ENCODE assay signal across 26 cellular contexts in the genomic region with DNA sequence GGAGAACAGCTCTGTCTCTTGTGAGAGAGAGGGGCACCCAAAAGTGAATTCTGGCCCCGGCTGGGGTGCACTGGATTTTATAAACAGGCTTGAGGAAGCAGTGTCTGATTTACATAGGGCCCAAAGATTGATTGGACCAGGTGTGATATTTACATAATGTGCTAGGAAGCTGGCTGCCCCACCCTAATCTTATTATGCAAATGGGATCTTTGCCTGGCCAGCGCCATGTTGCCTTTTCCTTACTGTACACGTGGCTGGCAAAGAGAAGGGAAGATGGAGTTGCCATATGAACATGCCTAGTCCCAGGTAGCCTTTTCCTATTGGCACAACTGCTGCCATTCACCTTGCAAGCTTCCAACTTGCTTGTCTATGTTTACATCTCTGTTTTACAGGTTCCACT. TPM values are rescaled to one million over a fixed set of nuclear protein-coding genes. Genes with fewer than 3 reads are reported as not detected.
DNase-seq lines count a peak whose midpoint lies in the region; ATAC-seq, FAIRE-seq and TF ChIP-seq lines count a peak whose summit lies in the region.
"Had no signal": no experiment of that assay in that cellular context is flagged by ENCODE, and none has a peak within 500 bp of the region (broad histone marks: within the 10 kb centered on the region; RNA-seq: fewer than 3 reads in every experiment).

No MANE protein-coding gene starts in this region.

- H4K20me1 ChIP-seq in K562 (replicated peaks; ENCODE audit: control insufficient read depth, insufficient read depth, low read length), result no peaks in the 10 kb centered on the region

- TF ChIP-seq CTCF in K562 (IDR thresholded peaks at IDR 0.05 in 2 of 3, conservative IDR thresholded peaks at IDR 0.05 in 1 of 3; ENCODE audit: insufficient read depth in 2 of 3, low read depth in 1 of 3, low read length in 3 of 3), result no peak

- TF ChIP-seq EP300 in K562 (IDR thresholded peaks at IDR 0.05; ENCODE audit: low read length), result no peak

- H3K27me3 ChIP-seq in K562 (ENCODE audit: control insufficient read depth in 2 of 2, insufficient read depth in 2 of 2, low read length in 2 of 2), result no peaks in the 10 kb centered on the region

- no peaks in the 10 kb centered on the region for H3K36me3 ChIP-seq in K562 (ENCODE audit: control insufficient read depth, insufficient read depth, low read length)
- H3K36me3 ChIP-seq: HAP-1 had no signal

- in situ Hi-C loops in K562 (cut with MboI), result no loop called here

- H3K4me2 ChIP-seq in K562 (ENCODE audit: insufficient read depth, low read length), result peak overlapping the region; percentile 36; the same call in 1 of the 2 replicates
- H3K4me2 ChIP-seq: A549 had no signal

- no peaks in the 10 kb centered on the region for H3K79me2 ChIP-seq in K562 (ENCODE audit: control insufficient read depth, insufficient read depth, low read length)

- TF ChIP-seq POLR2A in K562 (conservative IDR thresholded peaks at IDR 0.05), result no peak

- H2AFZ ChIP-seq in K562 (ENCODE audit: low read depth, low read length), result peak overlapping the region; percentile 69

- H3K27ac ChIP-seq in K562 (ENCODE audit: extremely low read depth, low read depth, low read length), result no peak overlapping the region; the same call in 2 of the 3 replicates
- H3K27ac ChIP-seq: A549 had no signal

- CTCF ChIA-PET in K562 (lab: Yijun Ruan, JAX; ENCODE audit: low intra/inter-chr PET ratio), result no interaction called here

- peak; percentile 71 for ATAC-seq in K562
- ATAC-seq in HG03039 (IDR thresholded peaks at IDR 0.05; ENCODE audit: unreplicated experiment), result no peak
- ATAC-seq: A549 had no signal

- FAIRE-seq in K562 (lab: Jason Lieb, UNC), result no peak
- FAIRE-seq: A549, GM12891, GM18507, H54 had no signal

- H3K4me3 ChIP-seq in K562, result no peak overlapping the region
- H3K4me3 ChIP-seq: A549, HAP-1 had no signal

- H3K9me3 ChIP-seq in K562 (replicated peaks; ENCODE audit: control insufficient read depth, insufficient read depth, low read depth, low read length), result no peaks in the 10 kb centered on the region
- H3K9me3 ChIP-seq: A549, HAP-1 had no signal

- POLR2A ChIA-PET in K562 (lab: Yijun Ruan, JAX), result no interaction called here

- peak; percentile 49 to 52 for DNase-seq in NCI-H526 (lab: John Stamatoyannopoulos, UW)
- DNase-seq in NCI-H526 treated with DMSO at 0.1 percent for 48 hours (lab: John Stamatoyannopoulos, UW), result no peak
- DNase-seq in NAMALWA (ENCODE audit: low spot score), result peak; percentile 7
- peak; percentile 1 for DNase-seq in NCI-H524 treated with DMSO at 0.1 percent for 48 hours (lab: John Stamatoyannopoulos, UW)
- DNase-seq in K562 (ENCODE audit: extremely low read depth in 1 of 4, low spot score in 3 of 4), result peak in 1 of 4 experiments; percentile 45
- no peak for DNase-seq in iPS-NIHi7 (ENCODE audit: extremely low spot score)
- no peak for DNase-seq in stimulated activated naive CD4-positive, alpha-beta T cell (lab: John Stamatoyannopoulos, UW)
- DNase-seq: 8988T; C1 segment of cervical spinal cord; Calu3; CD4-positive, alpha-beta memory T cell; COR-L47; DMS53; DMS79 treated with DMSO at 0.1 percent for 48 hours; GF-D8; GOT3; HFFc6 had no signal

- H3K9me1 ChIP-seq in K562 (ENCODE audit: control insufficient read depth, insufficient read depth, low read length), result no peaks in the 10 kb centered on the region

- no peak for TF ChIP-seq RAD21 in K562 (CRISPR knock-in tag; conservative IDR thresholded peaks at IDR 0.05 in 1 of 2, IDR thresholded peaks at IDR 0.05 in 1 of 2)

- intact Hi-C loops in K562 (cut with micrococcal nuclease), result loop anchor here (5.0 kb wide), 1 partner anchor 117 kb away; no protein-coding TSS in a partner anchor

- H3K4me1 ChIP-seq in K562 (replicated peaks in 1 of 2; ENCODE audit: control insufficient read depth in 2 of 2, insufficient read depth in 2 of 2, low read length in 2 of 2), result no peaks in the 10 kb centered on the region
- H3K4me1 ChIP-seq: A549, HAP-1 had no signal

- WGBS in K562 (ENCODE audit: insufficient coverage, low coverage, missing lambda C conversion rate), result 2% methylated on average over 3 of the region's 3 CpGs

- H3K9ac ChIP-seq in K562 (ENCODE audit: insufficient read depth in 1 of 2, low read depth in 2 of 2, low read length in 2 of 2), result no peak overlapping the region

- no TSS peak for BruUV-seq in K562 (replicated peaks; lab: Mats Ljungman, UMichigan)

TF ChIP-seq in K562, 482 proteins besides CTCF, POLR2A, EP300 and RAD21 (continues in another document):
- peak in 1 of 3 experiments; percentile 80 for TF ChIP-seq YY1 (IDR thresholded peaks at IDR 0.05; ENCODE audit: borderline replicate concordance in 1 of 3, control insufficient read depth in 1 of 3, extremely low read depth in 1 of 3, insufficient read depth in 3 of 3, insufficient read length in 1 of 3, insufficient replicate concordance in 2 of 3, low read depth in 1 of 3, low read length in 2 of 3)
- no peak for TF ChIP-seq ZNF79 (CRISPR knock-in tag; IDR thresholded peaks at IDR 0.05; ENCODE audit: low read depth)
- no peak for TF ChIP-seq POLR2G (IDR thresholded peaks at IDR 0.05; ENCODE audit: low read depth, low read length)
- TF ChIP-seq ZKSCAN3 (CRISPR knock-in tag; IDR thresholded peaks at IDR 0.05), result no peak
- TF ChIP-seq, protein P1, sequence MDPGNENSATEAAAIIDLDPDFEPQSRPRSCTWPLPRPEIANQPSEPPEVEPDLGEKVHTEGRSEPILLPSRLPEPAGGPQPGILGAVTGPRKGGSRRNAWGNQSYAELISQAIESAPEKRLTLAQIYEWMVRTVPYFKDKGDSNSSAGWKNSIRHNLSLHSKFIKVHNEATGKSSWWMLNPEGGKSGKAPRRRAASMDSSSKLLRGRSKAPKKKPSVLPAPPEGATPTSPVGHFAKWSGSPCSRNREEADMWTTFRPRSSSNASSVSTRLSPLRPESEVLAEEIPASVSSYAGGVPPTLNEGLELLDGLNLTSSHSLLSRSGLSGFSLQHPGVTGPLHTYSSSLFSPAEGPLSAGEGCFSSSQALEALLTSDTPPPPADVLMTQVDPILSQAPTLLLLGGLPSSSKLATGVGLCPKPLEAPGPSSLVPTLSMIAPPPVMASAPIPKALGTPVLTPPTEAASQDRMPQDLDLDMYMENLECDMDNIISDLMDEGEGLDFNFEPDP (CRISPR knock-in tag; IDR thresholded peaks at IDR 0.05), result no peak
- TF ChIP-seq, protein P2, sequence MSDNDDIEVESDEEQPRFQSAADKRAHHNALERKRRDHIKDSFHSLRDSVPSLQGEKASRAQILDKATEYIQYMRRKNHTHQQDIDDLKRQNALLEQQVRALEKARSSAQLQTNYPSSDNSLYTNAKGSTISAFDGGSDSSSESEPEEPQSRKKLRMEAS (CRISPR knock-in tag; IDR thresholded peaks at IDR 0.05), result peak; percentile 29; the same call in 1 of the 2 replicates
- TF ChIP-seq MAFK (IDR thresholded peaks at IDR 0.05; ENCODE audit: low read length), result no peak
- TF ChIP-seq, protein P3, sequence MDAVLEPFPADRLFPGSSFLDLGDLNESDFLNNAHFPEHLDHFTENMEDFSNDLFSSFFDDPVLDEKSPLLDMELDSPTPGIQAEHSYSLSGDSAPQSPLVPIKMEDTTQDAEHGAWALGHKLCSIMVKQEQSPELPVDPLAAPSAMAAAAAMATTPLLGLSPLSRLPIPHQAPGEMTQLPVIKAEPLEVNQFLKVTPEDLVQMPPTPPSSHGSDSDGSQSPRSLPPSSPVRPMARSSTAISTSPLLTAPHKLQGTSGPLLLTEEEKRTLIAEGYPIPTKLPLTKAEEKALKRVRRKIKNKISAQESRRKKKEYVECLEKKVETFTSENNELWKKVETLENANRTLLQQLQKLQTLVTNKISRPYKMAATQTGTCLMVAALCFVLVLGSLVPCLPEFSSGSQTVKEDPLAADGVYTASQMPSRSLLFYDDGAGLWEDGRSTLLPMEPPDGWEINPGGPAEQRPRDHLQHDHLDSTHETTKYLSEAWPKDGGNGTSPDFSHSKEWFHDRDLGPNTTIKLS (IDR thresholded peaks at IDR 0.05; ENCODE audit: borderline replicate concordance, low read depth), result peak; percentile 28; the same call in 1 of the 2 replicates

RNA-seq across cellular contexts. Expression of a gene that starts 29.0 kb away (rescaled TPM):
- not detected in 2 replicates for total RNA-seq in K562 (2011; cell fraction: chromatin; rRNA removed; ENCODE audit: low replicate concordance)
- total RNA-seq in K562 (2011; cell fraction: nucleolus; rRNA removed), result not detected in 2 replicates
- total RNA-seq in K562 (2011; cell fraction: nucleoplasm; rRNA removed), result not detected in 2 replicates
- not detected in 2 replicates for total RNA-seq in K562 (2014; rRNA removed)
- not detected in 2 replicates for total RNA-seq in K562 (2014; rRNA removed; fragmentation: Illumina TruSeq; extraction: Trizol)
- not detected in 2 replicates for total RNA-seq in K562 (2015; rRNA removed; fragmentation: Illumina TruSeq; extraction: Trizol)
- total RNA-seq in K562 (2021), result not detected in 2 replicates
- polyA plus RNA-seq in K562 (2011; rRNA removed), result not detected in 2 replicates
- not detected in 2 replicates for polyA plus RNA-seq in K562 (2011; cell fraction: cytosol; rRNA removed)
- polyA plus RNA-seq in K562 (2011; cell fraction: nucleus; rRNA removed), result not detected in 2 replicates
- polyA plus RNA-seq in K562 (2012), result 0.07 and 0.50 TPM in 2 replicates
- not detected in 2 replicates for polyA plus RNA-seq in K562 (2014; fragmentation: Illumina TruSeq; extraction: Trizol)
- polyA plus RNA-seq in K562 (2014; fragmentation: Nextera tagmentation; extraction: Ambion mirVana), result under 1 TPM; 0.04 to 0.13 TPM
- polyA plus RNA-seq in K562 (2014; rRNA removed), result not detected in 2 replicates
- polyA minus RNA-seq in K562 (2011; rRNA and poly(A)+ RNA removed), result not detected in 2 replicates
- polyA minus RNA-seq in K562 (2011; cell fraction: cytosol; rRNA and poly(A)+ RNA removed), result not detected in 2 replicates
- 0.40 TPM in 1 of 2 replicates, not detected in the other for polyA minus RNA-seq in K562 (2011; cell fraction: nucleus; rRNA and poly(A)+ RNA removed)
- total RNA-seq: Calu3; CD4-positive, alpha-beta memory T cell; Daoy; G401; HFFc6 had no signal
- polyA plus RNA-seq: A549; BJ; CD4-positive, alpha-beta memory T cell had no signal

RNA-seq across cellular contexts. Expression of a gene that starts 39.3 kb away (rescaled TPM):
- total RNA-seq in K562 (2011; cell fraction: chromatin; rRNA removed; ENCODE audit: low replicate concordance), result not detected in 2 replicates
- total RNA-seq in K562 (2011; cell fraction: nucleolus; rRNA removed), result not detected in 2 replicates
- not detected in 2 replicates for total RNA-seq in K562 (2011; cell fraction: nucleoplasm; rRNA removed)
- total RNA-seq in K562 (2014; rRNA removed) (not detected in 2 replicates), K562 (2014; rRNA removed; fragmentation: Illumina TruSeq; extraction: Trizol) (0.16 TPM in 1 of 2 replicates, not detected in the other), K562 (2015; rRNA removed; fragmentation: Illumina TruSeq; extraction: Trizol) (not detected in 2 replicates), K562 (2021) (0.18 TPM in 1 of 2 replicates, not detected in the other)
- polyA plus RNA-seq in K562 (2011; rRNA removed) (0.05 TPM in 1 of 2 replicates, not detected in the other), K562 (2014; fragmentation: Illumina TruSeq; extraction: Trizol) (not detected in 2 replicates), K562 (2014; fragmentation: Nextera tagmentation; extraction: Ambion mirVana) (under 1 TPM; 0.17 to 0.29 TPM), K562 (2014; rRNA removed) (not detected in 2 replicates)
- polyA plus RNA-seq in K562 (2011; cell fraction: cytosol; rRNA removed), result 0.07 TPM in 1 of 2 replicates, not detected in the other
- not detected in 2 replicates for polyA plus RNA-seq in K562 (2011; cell fraction: nucleus; rRNA removed)
- not detected in 2 replicates for polyA plus RNA-seq in K562 (2012)
- polyA minus RNA-seq in K562 (2011; rRNA and poly(A)+ RNA removed), result not detected in 2 replicates
- not detected in 2 replicates for polyA minus RNA-seq in K562 (2011; cell fraction: cytosol; rRNA and poly(A)+ RNA removed)
- polyA minus RNA-seq in K562 (2011; cell fraction: nucleus; rRNA and poly(A)+ RNA removed), result not detected in 2 replicates
- total RNA-seq: Calu3; CD4-positive, alpha-beta memory T cell; Daoy; G401 had no signal
- polyA plus RNA-seq: CD4-positive, alpha-beta memory T cell had no signal

Comparison
In these comparisons a context has a peak if more than half of its experiments do, and no peak if none do; other contexts are left out.
1. DNase-seq: peak in NCI-H526 (2 of 2), NAMALWA (single experiment) and NCI-H524 treated with DMSO at 0.1 percent for 48 hours (single experiment); none in NCI-H526 treated with DMSO at 0.1 percent for 48 hours (single experiment), iPS-NIHi7 (single experiment) and stimulated activated naive CD4-positive, alpha-beta T cell (0 of 6).